20 cellular contexts compared by ENCODE assay signal in the genomic region with DNA sequence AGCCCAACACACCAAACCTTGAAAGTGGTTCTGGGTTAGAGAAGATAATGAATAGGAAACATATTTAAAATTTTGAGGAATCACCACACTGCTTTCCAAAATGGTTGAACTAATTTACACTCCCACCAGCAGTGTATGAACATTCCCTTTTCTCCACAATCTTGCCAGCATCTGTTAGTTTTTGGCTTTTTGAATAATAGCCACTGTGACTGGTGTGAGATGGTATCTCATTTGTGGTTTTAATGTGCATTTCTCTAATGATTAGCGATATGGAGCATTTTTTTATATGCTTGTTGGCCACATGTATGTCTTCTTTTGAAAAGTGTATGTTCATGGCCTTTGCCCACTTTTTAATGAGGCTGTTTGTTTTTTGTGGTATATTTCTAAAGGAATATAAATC.
DNase-seq lines count a peak whose midpoint lies in the region; ATAC-seq and TF ChIP-seq lines count a peak whose summit lies in the region.
"Had no signal": no experiment of that assay in that cellular context is flagged by ENCODE, and none has a peak within 500 bp of the region (broad histone marks: within the 10 kb centered on the region; RNA-seq: fewer than 3 reads in every experiment).

No MANE protein-coding gene starts in this region.

- in situ Hi-C loops in KBM-7 (cut with MboI; ENCODE audit: low pct_unique_long_range_greater_than_20kb, low sequenced_read_pairs): no loop called here

- H3K27ac ChIP-seq in CD4-positive, alpha-beta T cell (ENCODE audit: low read depth, low read length): no peak overlapping the region
- no peak overlapping the region for H3K27ac ChIP-seq in heart right ventricle
- H3K27ac ChIP-seq: KMS-11 had no signal

- intact Hi-C loops in CD4-positive, alpha-beta T cell (cut with DNase I, micrococcal nuclease): no loop called here
- intact Hi-C loops in heart right ventricle (cut with DNase I): no loop called here

- POLR2A ChIA-PET in CD4-positive, alpha-beta T cell (lab: Charles Lee): no interaction called here

- H3K27ac Mint-ChIP-seq in CD4-positive, alpha-beta T cell: peak overlapping the region; percentile 14
- peak overlapping the region; percentile 40 to 85 (median 78) for H3K27ac Mint-ChIP-seq in immature natural killer cell

- peaks cover 8% of the 10 kb centered on the region for H3K9me3 ChIP-seq in CD4-positive, alpha-beta T cell (ENCODE audit: control insufficient read depth, low read length)
- peaks cover 0 to 22% (median 0%) of the 10 kb centered on the region in 11 donors for H3K9me3 ChIP-seq in heart right ventricle

- TF ChIP-seq CTCF in CD4-positive, alpha-beta T cell (IDR thresholded peaks at IDR 0.05): no peak
- no peak for TF ChIP-seq CTCF in heart right ventricle (IDR thresholded peaks at IDR 0.05)

- H3K4me3 ChIP-seq in heart right ventricle: no peak overlapping the region
- H3K4me3 ChIP-seq: GM12878, MG63 had no signal

- H3K27me3 ChIP-seq in CD4-positive, alpha-beta T cell (ENCODE audit: control insufficient read depth, insufficient read depth, low read length): no peaks in the 10 kb centered on the region
- H3K27me3 ChIP-seq in heart right ventricle: no peaks in the 10 kb centered on the region
- H3K27me3 ChIP-seq: MG63 had no signal

- no peak overlapping the region for H3K4me3 Mint-ChIP-seq in CD4-positive, alpha-beta T cell
- H3K4me3 Mint-ChIP-seq in immature natural killer cell: peak overlapping the region in 4 of 5 donors; percentile 1 to 69 (median 14)

- no peaks in the 10 kb centered on the region for H3K36me3 Mint-ChIP-seq in CD4-positive, alpha-beta T cell (ENCODE audit: low read depth)
- no peaks in the 10 kb centered on the region for H3K36me3 Mint-ChIP-seq in immature natural killer cell

- peaks cover 3% of the 10 kb centered on the region for H3K9me3 Mint-ChIP-seq in CD4-positive, alpha-beta T cell
- no peaks in the 10 kb centered on the region for H3K9me3 Mint-ChIP-seq in immature natural killer cell

- H3K36me3 ChIP-seq in heart right ventricle: no peaks in the 10 kb centered on the region
- H3K36me3 ChIP-seq: MG63 had no signal

- no peak for DNase-seq in CD4-positive, alpha-beta T cell
- DNase-seq in EH (ENCODE audit: low read depth): peak; percentile 68
- DNase-seq in RPMI7951 (ENCODE audit: low read depth): peak; percentile 31
- no peak for DNase-seq in immature natural killer cell
- no peak for DNase-seq in KBM-7
- DNase-seq in T-helper 9 cell: no peak
- DNase-seq in heart right ventricle: no peak
- DNase-seq: CD8-positive, alpha-beta memory T cell; DMS79; GDM1; NCI-H1092 treated with DMSO at 0.1 percent for 48 hours; NCI-H1694; NCI-H2107; NCI-H345; NCI-H526 treated with DMSO at 0.1 percent for 48 hours; RPMI8226; SIG-M5 had no signal

- WGBS in heart right ventricle, 2 donors: 82 to 85% methylated on average over 1 of the region's 1 CpG

- H3K27me3 Mint-ChIP-seq in CD4-positive, alpha-beta T cell: no peaks in the 10 kb centered on the region
- peaks cover 0 to 2% (median 0%) of the 10 kb centered on the region in 3 donors for H3K27me3 Mint-ChIP-seq in immature natural killer cell (ENCODE audit: low read depth in 3 of 3)
- H3K27me3 Mint-ChIP-seq: CD8-positive, alpha-beta memory T cell had no signal

- H3K4me1 Mint-ChIP-seq in CD4-positive, alpha-beta T cell (ENCODE audit: low read depth): peaks cover 26% of the 10 kb centered on the region
- H3K4me1 Mint-ChIP-seq in immature natural killer cell: peaks cover 32 to 35% of the 10 kb centered on the region in 2 donors

- H3K4me1 ChIP-seq in heart right ventricle: no peaks in the 10 kb centered on the region

- ATAC-seq in CD4-positive, alpha-beta T cell (ENCODE audit: poor library complexity): no peak
- ATAC-seq in heart right ventricle: no peak
- ATAC-seq: GM12878 had no signal

- CTCF ChIA-PET in CD4-positive, alpha-beta T cell (lab: Charles Lee): no interaction called here

Comparison
In these comparisons a context has a peak if more than half of its experiments do, and no peak if none do; other contexts are left out.
1. DNase-seq: peak in EH (single experiment) and RPMI7951 (single experiment); none in CD4-positive, alpha-beta T cell (0 of 10), immature natural killer cell (0 of 3), KBM-7 (single experiment), T-helper 9 cell (single experiment) and heart right ventricle (0 of 2).